ENCODE assay signal across 1 cellular context in the genomic region with DNA sequence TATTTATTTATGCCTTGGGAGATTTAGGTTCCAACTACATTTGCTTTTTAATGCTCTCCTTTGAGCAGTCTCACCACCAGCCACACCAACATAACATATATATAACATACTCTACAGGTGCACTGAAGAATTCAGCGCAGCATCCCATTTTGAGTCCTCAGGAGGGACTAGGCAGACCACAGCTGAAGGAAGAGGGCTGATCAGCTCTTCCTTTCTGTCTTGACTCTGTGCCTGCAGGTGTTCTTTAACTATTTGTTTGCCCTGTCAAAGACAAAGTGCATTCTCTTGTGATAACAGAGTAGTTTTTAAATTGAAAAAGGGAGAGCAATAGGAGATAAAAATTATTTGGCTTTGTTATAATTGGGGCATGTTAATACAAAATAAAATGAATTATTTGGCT.
TF ChIP-seq lines count a peak whose summit lies in the region.

No MANE protein-coding gene starts in this region.

TF ChIP-seq in GM12878, 131 proteins besides CTCF, POLR2A, EP300 and RAD21:
- TF ChIP-seq SP1 (IDR thresholded peaks at IDR 0.05; ENCODE audit: low read depth, low read length), result no peak
- TF ChIP-seq, protein P1, sequence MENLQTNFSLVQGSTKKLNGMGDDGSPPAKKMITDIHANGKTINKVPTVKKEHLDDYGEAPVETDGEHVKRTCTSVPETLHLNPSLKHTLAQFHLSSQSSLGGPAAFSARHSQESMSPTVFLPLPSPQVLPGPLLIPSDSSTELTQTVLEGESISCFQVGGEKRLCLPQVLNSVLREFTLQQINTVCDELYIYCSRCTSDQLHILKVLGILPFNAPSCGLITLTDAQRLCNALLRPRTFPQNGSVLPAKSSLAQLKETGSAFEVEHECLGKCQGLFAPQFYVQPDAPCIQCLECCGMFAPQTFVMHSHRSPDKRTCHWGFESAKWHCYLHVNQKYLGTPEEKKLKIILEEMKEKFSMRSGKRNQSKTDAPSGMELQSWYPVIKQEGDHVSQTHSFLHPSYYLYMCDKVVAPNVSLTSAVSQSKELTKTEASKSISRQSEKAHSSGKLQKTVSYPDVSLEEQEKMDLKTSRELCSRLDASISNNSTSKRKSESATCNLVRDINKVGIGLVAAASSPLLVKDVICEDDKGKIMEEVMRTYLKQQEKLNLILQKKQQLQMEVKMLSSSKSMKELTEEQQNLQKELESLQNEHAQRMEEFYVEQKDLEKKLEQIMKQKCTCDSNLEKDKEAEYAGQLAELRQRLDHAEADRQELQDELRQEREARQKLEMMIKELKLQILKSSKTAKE (IDR thresholded peaks at IDR 0.05; ENCODE audit: low read depth, poor library complexity, severe bottlenecking), result no peak
- TF ChIP-seq, protein P2, sequence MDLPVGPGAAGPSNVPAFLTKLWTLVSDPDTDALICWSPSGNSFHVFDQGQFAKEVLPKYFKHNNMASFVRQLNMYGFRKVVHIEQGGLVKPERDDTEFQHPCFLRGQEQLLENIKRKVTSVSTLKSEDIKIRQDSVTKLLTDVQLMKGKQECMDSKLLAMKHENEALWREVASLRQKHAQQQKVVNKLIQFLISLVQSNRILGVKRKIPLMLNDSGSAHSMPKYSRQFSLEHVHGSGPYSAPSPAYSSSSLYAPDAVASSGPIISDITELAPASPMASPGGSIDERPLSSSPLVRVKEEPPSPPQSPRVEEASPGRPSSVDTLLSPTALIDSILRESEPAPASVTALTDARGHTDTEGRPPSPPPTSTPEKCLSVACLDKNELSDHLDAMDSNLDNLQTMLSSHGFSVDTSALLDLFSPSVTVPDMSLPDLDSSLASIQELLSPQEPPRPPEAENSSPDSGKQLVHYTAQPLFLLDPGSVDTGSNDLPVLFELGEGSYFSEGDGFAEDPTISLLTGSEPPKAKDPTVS (IDR thresholded peaks at IDR 0.05; ENCODE audit: low read depth, low read length), result no peak
- TF ChIP-seq MEF2B (IDR thresholded peaks at IDR 0.05; ENCODE audit: partially characterized antibody, poor library complexity, severe bottlenecking), result no peak
- no peak for TF ChIP-seq IKZF2 (IDR thresholded peaks at IDR 0.05)
- TF ChIP-seq, protein P3, sequence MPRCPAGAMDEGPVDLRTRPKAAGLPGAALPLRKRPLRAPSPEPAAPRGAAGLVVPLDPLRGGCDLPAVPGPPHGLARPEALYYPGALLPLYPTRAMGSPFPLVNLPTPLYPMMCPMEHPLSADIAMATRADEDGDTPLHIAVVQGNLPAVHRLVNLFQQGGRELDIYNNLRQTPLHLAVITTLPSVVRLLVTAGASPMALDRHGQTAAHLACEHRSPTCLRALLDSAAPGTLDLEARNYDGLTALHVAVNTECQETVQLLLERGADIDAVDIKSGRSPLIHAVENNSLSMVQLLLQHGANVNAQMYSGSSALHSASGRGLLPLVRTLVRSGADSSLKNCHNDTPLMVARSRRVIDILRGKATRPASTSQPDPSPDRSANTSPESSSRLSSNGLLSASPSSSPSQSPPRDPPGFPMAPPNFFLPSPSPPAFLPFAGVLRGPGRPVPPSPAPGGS (IDR thresholded peaks at IDR 0.05; ENCODE audit: borderline replicate concordance, insufficient read depth, low read depth, low read length, poor library complexity, severe bottlenecking), result no peak
- TF ChIP-seq, protein P4, sequence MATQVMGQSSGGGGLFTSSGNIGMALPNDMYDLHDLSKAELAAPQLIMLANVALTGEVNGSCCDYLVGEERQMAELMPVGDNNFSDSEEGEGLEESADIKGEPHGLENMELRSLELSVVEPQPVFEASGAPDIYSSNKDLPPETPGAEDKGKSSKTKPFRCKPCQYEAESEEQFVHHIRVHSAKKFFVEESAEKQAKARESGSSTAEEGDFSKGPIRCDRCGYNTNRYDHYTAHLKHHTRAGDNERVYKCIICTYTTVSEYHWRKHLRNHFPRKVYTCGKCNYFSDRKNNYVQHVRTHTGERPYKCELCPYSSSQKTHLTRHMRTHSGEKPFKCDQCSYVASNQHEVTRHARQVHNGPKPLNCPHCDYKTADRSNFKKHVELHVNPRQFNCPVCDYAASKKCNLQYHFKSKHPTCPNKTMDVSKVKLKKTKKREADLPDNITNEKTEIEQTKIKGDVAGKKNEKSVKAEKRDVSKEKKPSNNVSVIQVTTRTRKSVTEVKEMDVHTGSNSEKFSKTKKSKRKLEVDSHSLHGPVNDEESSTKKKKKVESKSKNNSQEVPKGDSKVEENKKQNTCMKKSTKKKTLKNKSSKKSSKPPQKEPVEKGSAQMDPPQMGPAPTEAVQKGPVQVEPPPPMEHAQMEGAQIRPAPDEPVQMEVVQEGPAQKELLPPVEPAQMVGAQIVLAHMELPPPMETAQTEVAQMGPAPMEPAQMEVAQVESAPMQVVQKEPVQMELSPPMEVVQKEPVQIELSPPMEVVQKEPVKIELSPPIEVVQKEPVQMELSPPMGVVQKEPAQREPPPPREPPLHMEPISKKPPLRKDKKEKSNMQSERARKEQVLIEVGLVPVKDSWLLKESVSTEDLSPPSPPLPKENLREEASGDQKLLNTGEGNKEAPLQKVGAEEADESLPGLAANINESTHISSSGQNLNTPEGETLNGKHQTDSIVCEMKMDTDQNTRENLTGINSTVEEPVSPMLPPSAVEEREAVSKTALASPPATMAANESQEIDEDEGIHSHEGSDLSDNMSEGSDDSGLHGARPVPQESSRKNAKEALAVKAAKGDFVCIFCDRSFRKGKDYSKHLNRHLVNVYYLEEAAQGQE (IDR thresholded peaks at IDR 0.05; ENCODE audit: low read depth, low read length), result no peak
- TF ChIP-seq HDAC6 (IDR thresholded peaks at IDR 0.05; ENCODE audit: unreplicated experiment), result no peak
- no peak for TF ChIP-seq RBBP5 (conservative IDR thresholded peaks at IDR 0.05)
- no peak for TF ChIP-seq POLR2AphosphoS5 (IDR thresholded peaks at IDR 0.05; ENCODE audit: low read length)
- no peak for TF ChIP-seq TCF12 (IDR thresholded peaks at IDR 0.05; ENCODE audit: low read depth, low read length)
TF ChIP-seq in GM12878: peak in this region for 0.
